In genomic region chr4:89491731-89492235, GRCh38 we compare ENCODE assay signal across 2 cellular contexts.
TF ChIP-seq lines count a peak whose summit lies in the region.

No MANE protein-coding gene starts in this region.

TF ChIP-seq in GM23338, 12 proteins besides CTCF, POLR2A, EP300 and RAD21 (continued from another document):
- no peak for TF ChIP-seq ZNF462 (CRISPR knock-in tag; IDR thresholded peaks at IDR 0.05)
- TF ChIP-seq CREB1 (CRISPR knock-in tag; IDR thresholded peaks at IDR 0.05; ENCODE audit: low read depth) = no peak
- no peak for TF ChIP-seq NANOG (IDR thresholded peaks at IDR 0.05; ENCODE audit: borderline replicate concordance)
- TF ChIP-seq ETS1 (IDR thresholded peaks at IDR 0.05) = no peak
- TF ChIP-seq REST (IDR thresholded peaks at IDR 0.05; ENCODE audit: unreplicated experiment) = no peak
- no peak for TF ChIP-seq STAT1 (IDR thresholded peaks at IDR 0.05; ENCODE audit: unreplicated experiment)
- TF ChIP-seq POLR2AphosphoS5 (IDR thresholded peaks at IDR 0.05; ENCODE audit: low read depth) = no peak
- TF ChIP-seq JUNB (IDR thresholded peaks at IDR 0.05; ENCODE audit: unreplicated experiment) = no peak

TF ChIP-seq in WTC11, 78 proteins besides CTCF, POLR2A, EP300 and RAD21 (continued from another document):
- TF ChIP-seq HMGXB4 (CRISPR knock-in tag; IDR thresholded peaks at IDR 0.05) = no peak
- no peak for TF ChIP-seq NR1H2 (CRISPR knock-in tag; IDR thresholded peaks at IDR 0.05)
- TF ChIP-seq PRRX2 (CRISPR knock-in tag; IDR thresholded peaks at IDR 0.05) = no peak
- TF ChIP-seq ZNF416 (CRISPR knock-in tag; IDR thresholded peaks at IDR 0.05) = no peak
